22 cellular contexts compared by ENCODE assay signal in the genomic region with DNA sequence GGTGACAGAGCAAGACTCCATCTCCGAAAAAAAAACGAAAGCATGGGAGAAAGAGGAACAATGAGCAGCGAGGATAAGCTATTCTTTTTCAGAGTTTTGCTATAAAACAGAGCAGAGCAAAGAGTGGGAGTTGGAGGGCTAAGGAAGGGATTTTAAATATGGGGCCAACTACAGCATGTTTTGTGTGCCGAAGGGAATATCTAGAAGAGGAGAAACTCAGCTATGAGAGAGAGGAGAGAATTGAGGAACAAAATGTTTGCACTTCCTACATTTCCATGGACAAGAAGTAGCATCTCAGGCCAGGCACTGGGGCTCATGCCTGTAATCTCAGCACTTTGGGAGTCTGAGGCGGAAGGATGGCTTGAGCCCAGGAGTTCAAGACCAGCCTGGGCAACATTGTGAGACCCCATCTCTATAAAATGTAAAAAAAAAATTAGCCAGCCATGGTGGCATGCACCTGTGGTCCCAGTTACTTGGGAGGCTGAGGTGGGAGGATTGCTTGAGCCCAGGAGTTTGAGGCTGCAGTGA.
"Had no signal": no experiment of that assay in that cellular context is flagged by ENCODE, and none has a peak within 500 bp of the region (broad histone marks: within the 10 kb centered on the region; RNA-seq: fewer than 3 reads in every experiment).

No MANE protein-coding gene starts in this region.

- H2AFZ ChIP-seq: parathyroid adenoma had no signal

- H3K36me3 Mint-ChIP-seq: activated naive CD8-positive, alpha-beta T cell; mesothelial cell of epicardium; natural killer cell treated with Interleukin-12 subunit alpha and Interleukin-12 subunit beta and Interleukin-15 and Interleukin-18, amount 100 ng/mL, for 72 hours; WTC11 had no signal

- H3K4me3 ChIP-seq: adrenal gland, lung, right lobe of liver, testis, vagina had no signal

- H3K27ac ChIP-seq: adrenal gland, parathyroid adenoma, right lobe of liver, testis, vagina had no signal

- H3K4me1 Mint-ChIP-seq: mesothelial cell of epicardium, WTC11 had no signal

- H3K9me3 Mint-ChIP-seq: activated T-cell treated with anti-CD3 and anti-CD28 coated beads, Interleukin-2, amount 50 U/mL, for 4 hours; activated T-helper 2 cell treated with anti-CD3 and anti-CD28 coated beads, Interferon-gamma antibody, Interleukin-2, Interleukin-4, amounts not matched to agents 10 μg/mL and 5 μg/mL and 100 μg/mL, durations not matched to agents 14 hours and 24 hours and 36 hours; mesothelial cell of epicardium; natural killer cell treated with Interleukin-12 subunit alpha and Interleukin-12 subunit beta and Interleukin-15 and Interleukin-18, amount 100 ng/mL, for 72 hours; WTC11 had no signal

- H3K27ac Mint-ChIP-seq: activated naive CD8-positive, alpha-beta T cell; activated T-helper 2 cell treated with anti-CD3 and anti-CD28 coated beads, Interferon-gamma antibody, Interleukin-2, Interleukin-4, amounts not matched to agents 10 μg/mL and 5 μg/mL and 100 μg/mL, durations not matched to agents 14 hours and 24 hours and 36 hours; mesothelial cell of epicardium; natural killer cell treated with Interleukin-12 subunit alpha and Interleukin-12 subunit beta and Interleukin-15 and Interleukin-18, amount 100 ng/mL, for 72 hours; WTC11 had no signal

- H3K4me3 Mint-ChIP-seq: activated naive CD8-positive, alpha-beta T cell; activated T-cell treated with anti-CD3 and anti-CD28 coated beads, Interleukin-2, amount 50 U/mL, for 4 hours; mesothelial cell of epicardium; natural killer cell treated with Interleukin-12 subunit alpha and Interleukin-12 subunit beta and Interleukin-15 and Interleukin-18, amount 100 ng/mL, for 72 hours; WTC11 had no signal

- DNase-seq: activated CD8-positive, alpha-beta memory T cell treated with anti-CD3 and anti-CD28 coated beads, Interleukin-2, amount 50 U/mL, for 48 hours; activated naive CD4-positive, alpha-beta T cell; activated T-cell treated with anti-CD3 and anti-CD28 coated beads, Interleukin-2, amount 50 U/mL, for 4 hours; adrenal gland; central memory CD4-positive, alpha-beta T cell; effector memory CD4-positive, alpha-beta T cell; foreskin melanocyte; right lobe of liver; stimulated activated CD4-positive, alpha-beta T cell treated with anti-CD3 and anti-CD28 coated beads, Interleukin-15, amount 100 ng/mL, for 24 hours; stimulated activated CD4-positive, alpha-beta T cell treated with anti-CD3 and anti-CD28 coated beads, Interleukin-2, amount 100 ng/mL, for 48 hours; stimulated activated naive CD4-positive, alpha-beta T cell; T-helper 9 cell; testis; trophoblast cell had no signal

- H3K9me3 ChIP-seq: adrenal gland, right lobe of liver, testis, vagina had no signal

- H3K27me3 ChIP-seq: adrenal gland, right lobe of liver, testis, vagina had no signal

- H3K9ac ChIP-seq: parathyroid adenoma had no signal

- H3K79me2 ChIP-seq: parathyroid adenoma had no signal

- H3K4me1 ChIP-seq: parathyroid adenoma, right lobe of liver, testis, vagina had no signal

- H3K36me3 ChIP-seq: adrenal gland, right lobe of liver, vagina had no signal
